18 cellular contexts compared by ENCODE assay signal in the genomic region with DNA sequence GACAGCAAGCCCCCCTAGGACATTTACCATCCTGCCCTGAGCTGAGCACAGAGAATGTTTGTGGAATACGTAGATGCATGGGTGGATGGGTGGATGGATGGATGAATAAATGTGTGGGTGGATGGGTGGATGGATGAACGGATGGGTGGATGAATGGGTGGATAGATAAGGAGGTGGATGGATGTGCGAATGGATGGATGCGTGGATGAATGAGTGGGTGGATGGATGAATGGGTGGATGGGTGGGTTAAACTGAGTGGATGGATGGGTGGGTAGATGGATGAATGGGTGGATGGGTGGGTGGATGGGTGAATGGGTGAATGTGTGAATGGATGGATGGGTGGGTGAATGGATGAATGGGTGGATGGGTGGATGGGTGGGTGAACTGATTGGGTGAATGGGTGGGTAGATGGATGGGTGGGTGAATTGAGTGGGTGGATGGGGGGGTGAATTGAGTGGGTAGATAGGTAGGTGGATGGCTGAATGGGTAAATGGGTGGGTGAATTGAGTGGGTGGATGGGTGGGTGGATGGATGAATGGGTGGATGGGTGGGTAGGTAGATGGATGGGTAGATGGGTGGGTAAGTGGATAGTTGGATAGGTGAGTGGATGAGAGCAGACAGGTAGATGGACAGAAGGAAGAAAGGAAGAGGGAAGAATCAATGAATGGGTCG. TPM values are rescaled to one million over a fixed set of nuclear protein-coding genes. Genes with fewer than 3 reads are reported as not detected.
DNase-seq lines count a peak whose midpoint lies in the region; ATAC-seq and TF ChIP-seq lines count a peak whose summit lies in the region.
"Had no signal": no experiment of that assay in that cellular context is flagged by ENCODE, and none has a peak within 500 bp of the region (broad histone marks: within the 10 kb centered on the region; RNA-seq: fewer than 3 reads in every experiment).

No MANE protein-coding gene starts in this region.

- H3K36me3 Mint-ChIP-seq in activated T-helper 2 cell treated with anti-CD3 and anti-CD28 coated beads, Interferon-gamma antibody, Interleukin-2, Interleukin-4, amounts not matched to agents 10 μg/mL and 5 μg/mL and 100 μg/mL, durations not matched to agents 14 hours and 24 hours and 36 hours (ENCODE audit: low read depth): peaks cover 58% of the 10 kb centered on the region
- H3K36me3 Mint-ChIP-seq in natural killer cell (no peaks in the 10 kb centered on the region), HFFc6 (ENCODE audit: low read depth) (no peaks in the 10 kb centered on the region)

- TF ChIP-seq CTCF in natural killer cell (IDR thresholded peaks at IDR 0.05) (no peak), lower leg skin (IDR thresholded peaks at IDR 0.05) (no peak), HFFc6 (IDR thresholded peaks at IDR 0.05) (no peak)

- H4K20me1 ChIP-seq in BLaER1 treated with 17β-estradiol and CSF1 and Interleukin-3, amounts not matched to agents 10 nM and 100 nM: peaks cover 54 to 86% (median 65%) of the 10 kb centered on the region in 11 experiments

- peak overlapping the region in 7 of 11 experiments; percentile 89 to 95 (median 93); a peak in 10 of 22 replicates for H3K27ac ChIP-seq in BLaER1 treated with 17β-estradiol and CSF1 and Interleukin-3, amounts not matched to agents 10 nM and 100 nM
- H3K27ac ChIP-seq: lower lobe of right lung had no signal

- peak overlapping the region in 5 of 10 experiments; percentile 88 to 94 (median 90); a peak in 7 of 20 replicates for H3K4me3 ChIP-seq in BLaER1 treated with 17β-estradiol and CSF1 and Interleukin-3, amounts not matched to agents 10 nM and 100 nM
- no peak overlapping the region for H3K4me3 ChIP-seq in lower leg skin (ENCODE audit: low read depth, poor library complexity, severe bottlenecking)
- H3K4me3 ChIP-seq: lower lobe of right lung had no signal

- no peaks in the 10 kb centered on the region for H3K9me3 ChIP-seq in BLaER1 treated with 17β-estradiol and CSF1 and Interleukin-3, amounts not matched to agents 10 nM and 100 nM (replicated peaks in 1 of 11)
- H3K9me3 ChIP-seq: lower lobe of right lung, neutrophil had no signal

- peak overlapping the region in 8 of 11 experiments; percentile 63 to 95 (median 89); a peak in 12 of 22 replicates for H3K9ac ChIP-seq in BLaER1 treated with 17β-estradiol and CSF1 and Interleukin-3, amounts not matched to agents 10 nM and 100 nM

- no peaks in the 10 kb centered on the region for H3K9me3 Mint-ChIP-seq in activated T-helper 2 cell treated with anti-CD3 and anti-CD28 coated beads, Interferon-gamma antibody, Interleukin-2, Interleukin-4, amounts not matched to agents 10 μg/mL and 5 μg/mL and 100 μg/mL, durations not matched to agents 14 hours and 24 hours and 36 hours
- H3K9me3 Mint-ChIP-seq in natural killer cell (no peaks in the 10 kb centered on the region), HFFc6 (no peaks in the 10 kb centered on the region)

- TF ChIP-seq POLR2A in GM19193 (IDR thresholded peaks at IDR 0.05; ENCODE audit: extremely low read depth, insufficient read depth, insufficient read length): peak; percentile 5
- no peak for TF ChIP-seq POLR2A in lower leg skin (IDR thresholded peaks at IDR 0.05)

- H3K27ac Mint-ChIP-seq in activated T-helper 2 cell treated with anti-CD3 and anti-CD28 coated beads, Interferon-gamma antibody, Interleukin-2, Interleukin-4, amounts not matched to agents 10 μg/mL and 5 μg/mL and 100 μg/mL, durations not matched to agents 14 hours and 24 hours and 36 hours: peak overlapping the region; percentile 58
- peak overlapping the region; percentile 82 to 84 for H3K27ac Mint-ChIP-seq in natural killer cell
- no peak overlapping the region for H3K27ac Mint-ChIP-seq in HFFc6

- peak overlapping the region; percentile 94 to 100 (median 99) for H3K4me2 ChIP-seq in BLaER1 treated with 17β-estradiol and CSF1 and Interleukin-3, amounts not matched to agents 10 nM and 100 nM

- no peak for DNase-seq in activated T-helper 2 cell treated with anti-CD3 and anti-CD28 coated beads, Interferon-gamma antibody, Interleukin-2, Interleukin-4, amounts not matched to agents 10 μg/mL and 5 μg/mL and 100 μg/mL, durations not matched to agents 14 hours and 24 hours and 36 hours (ENCODE audit: low spot score)
- DNase-seq in natural killer cell (no peak), lower leg skin (ENCODE audit: low spot score in 2 of 2) (no peak), HFFc6 (no peak)
- DNase-seq: AML-193; foreskin melanocyte; lower lobe of right lung; NCI-H1417; NCI-H2227 treated with DMSO at 0.1 percent for 48 hours; SIG-M5; stimulated activated CD4-positive, alpha-beta T cell treated with anti-CD3 and anti-CD28 coated beads, Interleukin-2, amount 100 ng/mL, for 48 hours had no signal

- ATAC-seq in natural killer cell (no peak), HG03139 (IDR thresholded peaks at IDR 0.05; ENCODE audit: unreplicated experiment) (no peak)
- ATAC-seq: lower lobe of right lung, sciatic nerve had no signal

- peaks cover 57 to 80% (median 71%) of the 10 kb centered on the region in 11 experiments for H3K36me3 ChIP-seq in BLaER1 treated with 17β-estradiol and CSF1 and Interleukin-3, amounts not matched to agents 10 nM and 100 nM

- H3K27me3 ChIP-seq in BLaER1 treated with 17β-estradiol and CSF1 and Interleukin-3, amounts not matched to agents 10 nM and 100 nM: no peaks in the 10 kb centered on the region
- H3K27me3 ChIP-seq: neutrophil had no signal

- H3K4me3 Mint-ChIP-seq in activated T-helper 2 cell treated with anti-CD3 and anti-CD28 coated beads, Interferon-gamma antibody, Interleukin-2, Interleukin-4, amounts not matched to agents 10 μg/mL and 5 μg/mL and 100 μg/mL, durations not matched to agents 14 hours and 24 hours and 36 hours (ENCODE audit: low read depth): peak overlapping the region; percentile 80
- peak overlapping the region; percentile 71 for H3K4me3 Mint-ChIP-seq in natural killer cell
- H3K4me3 Mint-ChIP-seq in HFFc6: no peak overlapping the region

- H3K27me3 Mint-ChIP-seq in activated T-helper 2 cell treated with anti-CD3 and anti-CD28 coated beads, Interferon-gamma antibody, Interleukin-2, Interleukin-4, amounts not matched to agents 10 μg/mL and 5 μg/mL and 100 μg/mL, durations not matched to agents 14 hours and 24 hours and 36 hours (ENCODE audit: low read depth): no peaks in the 10 kb centered on the region
- no peaks in the 10 kb centered on the region for H3K27me3 Mint-ChIP-seq in natural killer cell (ENCODE audit: low read depth in 2 of 2)
- H3K27me3 Mint-ChIP-seq in HFFc6 (ENCODE audit: insufficient read depth): peaks cover 8% of the 10 kb centered on the region

- WGBS in lower leg skin, 2 donors: 93% methylated on average over 5 of the region's 5 CpGs

- peaks cover 46% of the 10 kb centered on the region for H3K4me1 Mint-ChIP-seq in activated T-helper 2 cell treated with anti-CD3 and anti-CD28 coated beads, Interferon-gamma antibody, Interleukin-2, Interleukin-4, amounts not matched to agents 10 μg/mL and 5 μg/mL and 100 μg/mL, durations not matched to agents 14 hours and 24 hours and 36 hours (ENCODE audit: low read depth)
- H3K4me1 Mint-ChIP-seq in natural killer cell (peaks cover 35 to 63% of the 10 kb centered on the region in 2 donors), HFFc6 (ENCODE audit: low read depth) (no peaks in the 10 kb centered on the region)

- peaks cover 76 to 91% (median 87%) of the 10 kb centered on the region in 10 experiments for H3K4me1 ChIP-seq in BLaER1 treated with 17β-estradiol and CSF1 and Interleukin-3, amounts not matched to agents 10 nM and 100 nM

- intact Hi-C loops in activated T-helper 2 cell treated with anti-CD3 and anti-CD28 coated beads, Interferon-gamma antibody, Interleukin-2, Interleukin-4, amounts not matched to agents 10 μg/mL and 5 μg/mL and 100 μg/mL, durations not matched to agents 14 hours and 24 hours and 36 hours (cut with micrococcal nuclease): loop anchor here (10.0 kb wide), 2 partner anchors 669 to 1389 kb away; a partner anchor contains a TSS
- intact Hi-C loops in natural killer cell (cut with micrococcal nuclease): no loop called here
- intact Hi-C loops in lower leg skin (cut with DNase I; ENCODE audit: low total_unique reads): no loop called here

RNA-seq across cellular contexts. Expression of a gene that starts 5.2 kb away (rescaled TPM):
- total RNA-seq in activated T-helper 2 cell treated with anti-CD3 and anti-CD28 coated beads, Interferon-gamma antibody, Interleukin-2, Interleukin-4, amounts not matched to agents 10 μg/mL and 5 μg/mL and 100 μg/mL, durations not matched to agents 14 hours and 24 hours and 36 hours: 240 and 241 TPM in 2 replicates
- total RNA-seq in natural killer cell (100 to 1,000 TPM; 653 to 825 (median 687) TPM), lower leg skin (10 to 100 TPM; 31.6 to 44.8 (median 39.0) TPM)
- total RNA-seq in HFFc6 (2021; fragmentation: NEBNext Ultra II Directional; extraction: Animal tissue kit (Norgen Biotek cat#: 25700)): under 1 TPM in 2 of 6 experiments, not detected in 4; 0.20 to 0.59 TPM

RNA-seq across cellular contexts. Expression of a gene that starts 7.2 kb away (rescaled TPM):
- 196 and 208 TPM in 2 replicates for total RNA-seq in activated T-helper 2 cell treated with anti-CD3 and anti-CD28 coated beads, Interferon-gamma antibody, Interleukin-2, Interleukin-4, amounts not matched to agents 10 μg/mL and 5 μg/mL and 100 μg/mL, durations not matched to agents 14 hours and 24 hours and 36 hours
- 100 to 1,000 TPM; 401 to 551 (median 435) TPM for total RNA-seq in natural killer cell
- 1 to 10 TPM; 1.5 to 2.7 (median 1.7) TPM for total RNA-seq in lower leg skin
- not detected for total RNA-seq in HFFc6 (2021; fragmentation: NEBNext Ultra II Directional; extraction: Animal tissue kit (Norgen Biotek cat#: 25700))

RNA-seq across cellular contexts. Expression of a gene that starts 22.8 kb away (rescaled TPM):
- not detected in 2 replicates for total RNA-seq in activated T-helper 2 cell treated with anti-CD3 and anti-CD28 coated beads, Interferon-gamma antibody, Interleukin-2, Interleukin-4, amounts not matched to agents 10 μg/mL and 5 μg/mL and 100 μg/mL, durations not matched to agents 14 hours and 24 hours and 36 hours
- total RNA-seq in natural killer cell: not detected
- 1 to 10 TPM in 1 of 4 donors, under 1 TPM in 3; 0.42 to 1.6 (median 0.62) TPM for total RNA-seq in lower leg skin
- total RNA-seq in HFFc6 (2021; fragmentation: NEBNext Ultra II Directional; extraction: Animal tissue kit (Norgen Biotek cat#: 25700)): not detected
- total RNA-seq: activated CD8-positive, alpha-beta memory T cell treated with anti-CD3 and anti-CD28 coated beads for 36 hours; H4; lower lobe of right lung had no signal

RNA-seq across cellular contexts. Expression of a gene that starts 45.0 kb away (rescaled TPM):
- total RNA-seq in activated T-helper 2 cell treated with anti-CD3 and anti-CD28 coated beads, Interferon-gamma antibody, Interleukin-2, Interleukin-4, amounts not matched to agents 10 μg/mL and 5 μg/mL and 100 μg/mL, durations not matched to agents 14 hours and 24 hours and 36 hours: 92.5 and 92.9 TPM in 2 replicates
- total RNA-seq in natural killer cell: 10 to 100 TPM; 41.2 to 62.1 (median 43.5) TPM
- 100 to 1,000 TPM in 3 of 4 donors, 10 to 100 TPM in 1; 97.9 to 169 (median 144) TPM for total RNA-seq in lower leg skin
- 100 to 1,000 TPM in 1 of 6 experiments, 10 to 100 TPM in 5; 44.6 to 104 (median 54.7) TPM for total RNA-seq in HFFc6 (2021; fragmentation: NEBNext Ultra II Directional; extraction: Animal tissue kit (Norgen Biotek cat#: 25700))

Comparison
In these comparisons a context has a peak if more than half of its experiments do, and no peak if none do; other contexts are left out.
1. RNA of a gene that starts 5.2 kb away (total RNA-seq): 653 to 825 TPM in natural killer cell, 240 to 241 TPM in activated T-helper 2 cell treated with anti-CD3 and anti-CD28 coated beads, Interferon-gamma antibody, Interleukin-2, Interleukin-4, amounts not matched to agents 10 μg/mL and 5 μg/mL and 100 μg/mL, durations not matched to agents 14 hours and 24 hours and 36 hours and 31.6 to 44.8 TPM in lower leg skin; 0.20 to 0.59 TPM in HFFc6; every median in the first group is over 10 times any median in the second.
2. RNA of a gene that starts 7.2 kb away (total RNA-seq): 401 to 551 TPM in natural killer cell and 196 to 208 TPM in activated T-helper 2 cell treated with anti-CD3 and anti-CD28 coated beads, Interferon-gamma antibody, Interleukin-2, Interleukin-4, amounts not matched to agents 10 μg/mL and 5 μg/mL and 100 μg/mL, durations not matched to agents 14 hours and 24 hours and 36 hours; 1.5 to 2.7 TPM in lower leg skin and not detected in HFFc6; every median in the first group is over 10 times any median in the second.